ENCODE assay signal across 9 cellular contexts in the genomic region with DNA sequence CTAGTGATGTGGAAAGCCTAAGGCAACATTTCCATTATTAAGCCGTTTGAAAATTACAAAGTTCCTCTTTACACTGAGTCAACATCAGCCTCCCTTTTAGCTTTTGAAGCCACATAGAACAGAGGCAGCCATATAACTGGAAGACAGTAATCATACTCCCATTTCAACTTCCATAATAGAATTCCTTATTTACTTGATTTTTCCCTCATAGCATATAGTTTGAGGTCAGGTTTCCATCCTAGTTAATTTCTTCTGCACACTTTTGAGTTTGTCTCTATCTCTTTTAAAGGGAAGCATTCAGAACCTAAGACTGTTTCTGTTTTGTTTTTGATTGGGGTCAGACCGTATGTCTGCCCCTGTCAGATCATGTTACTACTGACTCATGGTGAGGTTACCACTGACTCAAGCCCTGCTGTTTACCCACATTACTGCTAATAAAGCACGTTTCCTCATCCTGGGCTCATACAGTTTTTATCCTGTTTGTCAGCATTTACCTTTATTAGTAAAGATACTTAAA.
DNase-seq lines count a peak whose midpoint lies in the region; ATAC-seq and TF ChIP-seq lines count a peak whose summit lies in the region.
"Had no signal": no experiment of that assay in that cellular context is flagged by ENCODE, and none has a peak within 500 bp of the region (broad histone marks: within the 10 kb centered on the region; RNA-seq: fewer than 3 reads in every experiment).

No MANE protein-coding gene starts in this region.

- H3K27me3 Mint-ChIP-seq in activated T-cell treated with anti-CD3 and anti-CD28 coated beads, Interleukin-2, amount 50 U/mL, for 4 hours (ENCODE audit: low read depth), result no peaks in the 10 kb centered on the region

- H3K9me3 ChIP-seq in upper lobe of right lung (no peaks in the 10 kb centered on the region), aorta (ENCODE audit: control insufficient read depth, low read length) (no peaks in the 10 kb centered on the region), heart right ventricle (no peaks in the 10 kb centered on the region)
- H3K9me3 ChIP-seq: thoracic aorta had no signal

- peaks cover 27% of the 10 kb centered on the region for H3K4me1 Mint-ChIP-seq in activated T-cell treated with anti-CD3 and anti-CD28 coated beads, Interleukin-2, amount 50 U/mL, for 4 hours (ENCODE audit: low read depth)

- no peak for TF ChIP-seq CTCF in upper lobe of right lung (IDR thresholded peaks at IDR 0.05)
- no peak for TF ChIP-seq CTCF in heart right ventricle (IDR thresholded peaks at IDR 0.05)

- no peaks in the 10 kb centered on the region for H3K36me3 Mint-ChIP-seq in activated T-cell treated with anti-CD3 and anti-CD28 coated beads, Interleukin-2, amount 50 U/mL, for 4 hours (ENCODE audit: insufficient read depth)

- WGBS in aorta, 2 donors, result 19 to 31% methylated on average over 3 of the region's 3 CpGs
- 48 to 58% methylated on average over 3 of the region's 3 CpGs for WGBS in heart right ventricle, 2 donors

- H3K9me3 Mint-ChIP-seq in activated T-cell treated with anti-CD3 and anti-CD28 coated beads, Interleukin-2, amount 50 U/mL, for 4 hours, result peaks cover under 1% of the 10 kb centered on the region

- no peak overlapping the region for H3K4me3 ChIP-seq in upper lobe of right lung
- no peak overlapping the region for H3K4me3 ChIP-seq in aorta (ENCODE audit: low read length in 2 of 2)
- H3K4me3 ChIP-seq in heart right ventricle, result no peak overlapping the region
- H3K4me3 ChIP-seq: thoracic aorta had no signal

- no peaks in the 10 kb centered on the region for H3K27me3 ChIP-seq in upper lobe of right lung
- H3K27me3 ChIP-seq in aorta (ENCODE audit: control insufficient read depth in 1 of 2, insufficient read depth in 2 of 2, low read length in 1 of 2), result no peaks in the 10 kb centered on the region
- H3K27me3 ChIP-seq in heart right ventricle, result no peaks in the 10 kb centered on the region

- H3K27ac ChIP-seq in upper lobe of right lung (no peak overlapping the region), aorta (ENCODE audit: low read depth in 1 of 2, low read length in 2 of 2) (no peak overlapping the region), heart right ventricle (peak overlapping the region in 1 of 10 donors; percentile 2)
- H3K27ac ChIP-seq: thoracic aorta had no signal

- no peak for DNase-seq in activated T-cell treated with anti-CD3 and anti-CD28 coated beads, Interleukin-2, amount 50 U/mL, for 4 hours
- DNase-seq in activated T-cell treated with anti-CD3 and anti-CD28 coated beads for 4 hours, result no peak
- peak; percentile 88 for DNase-seq in RPMI7951 (ENCODE audit: low read depth)
- peak; percentile 90 for DNase-seq in fibroblast of peridontal ligament (ENCODE audit: extremely low read depth)
- no peak for DNase-seq in upper lobe of right lung
- no peak for DNase-seq in aorta
- no peak for DNase-seq in heart right ventricle

- intact Hi-C loops in upper lobe of right lung (cut with DNase I), result loop anchor here (10.0 kb wide), 1 partner anchor 300 kb away; no protein-coding TSS in a partner anchor
- intact Hi-C loops in aorta (cut with DNase I), result loop anchor here (5.0 to 10.0 kb wide), 6 partner anchors 90 to 540 kb away; a partner anchor contains a TSS
- intact Hi-C loops in heart right ventricle (cut with DNase I), result loop anchor here (5.0 to 10.0 kb wide), 10 partner anchors 193 to 670 kb away; a partner anchor contains a TSS

- ATAC-seq in activated T-cell treated with anti-CD3 and anti-CD28 coated beads, Interleukin-2, amount 50 U/mL, for 4 hours, result peak; percentile 91 to 95
- ATAC-seq in HG03135 (IDR thresholded peaks at IDR 0.05; ENCODE audit: unreplicated experiment), result peak; percentile 66
- peak; percentile 63 for ATAC-seq in upper lobe of right lung
- ATAC-seq in aorta (ENCODE audit: low FRiP score), result no peak
- ATAC-seq in heart right ventricle, result no peak

- H3K36me3 ChIP-seq in upper lobe of right lung (no peaks in the 10 kb centered on the region), aorta (ENCODE audit: control insufficient read depth in 1 of 2, insufficient read depth in 2 of 2, low read length in 1 of 2) (no peaks in the 10 kb centered on the region), heart right ventricle (no peaks in the 10 kb centered on the region)
- H3K36me3 ChIP-seq: thoracic aorta had no signal

- H3K4me1 ChIP-seq in upper lobe of right lung, result peaks cover 16% of the 10 kb centered on the region
- H3K4me1 ChIP-seq in aorta (ENCODE audit: control insufficient read depth in 1 of 2, insufficient read depth in 2 of 2, low read length in 2 of 2), result peaks cover 2 to 6% of the 10 kb centered on the region in 2 donors
- peaks cover 0 to 36% (median 17%) of the 10 kb centered on the region in 9 donors for H3K4me1 ChIP-seq in heart right ventricle

- no peak overlapping the region for H3K4me3 Mint-ChIP-seq in activated T-cell treated with anti-CD3 and anti-CD28 coated beads, Interleukin-2, amount 50 U/mL, for 4 hours

Comparison
In these comparisons a context has a peak if more than half of its experiments do, and no peak if none do; other contexts are left out.
1. ATAC-seq: peak in activated T-cell treated with anti-CD3 and anti-CD28 coated beads, Interleukin-2, amount 50 U/mL, for 4 hours (2 of 2), HG03135 (single experiment) and upper lobe of right lung (single experiment); none in aorta (single experiment) and heart right ventricle (0 of 8).
2. DNase-seq: peak in RPMI7951 (single experiment) and fibroblast of peridontal ligament (single experiment); none in activated T-cell treated with anti-CD3 and anti-CD28 coated beads, Interleukin-2, amount 50 U/mL, for 4 hours (single experiment), activated T-cell treated with anti-CD3 and anti-CD28 coated beads for 4 hours (single experiment), upper lobe of right lung (single experiment), aorta (0 of 2) and heart right ventricle (0 of 2).